Comparison of ENCODE assay signal across 1 cellular context in genomic region chr9:131732636-131733340, GRCh38.
TF ChIP-seq lines count a peak whose summit lies in the region.

No MANE protein-coding gene starts in this region.

TF ChIP-seq in GM12878, 131 proteins besides CTCF, POLR2A, EP300 and RAD21 (continued from another document):
- TF ChIP-seq BRCA1 (IDR thresholded peaks at IDR 0.05; ENCODE audit: low read depth, low read length), result no peak
- no peak for TF ChIP-seq MYB (IDR thresholded peaks at IDR 0.05; ENCODE audit: borderline replicate concordance, low read depth, low read length)
- TF ChIP-seq SKIL (IDR thresholded peaks at IDR 0.05; ENCODE audit: low read depth, poor library complexity, severe bottlenecking), result no peak
- TF ChIP-seq CREM (IDR thresholded peaks at IDR 0.05; ENCODE audit: low read depth), result peak; percentile 29; the same call in 1 of the 2 replicates
- TF ChIP-seq SIN3A (IDR thresholded peaks at IDR 0.05; ENCODE audit: low read depth, low read length), result 0 out of 2 replicates have a peak, but pooled peaks have one; percentile 4
- TF ChIP-seq IKZF2 (IDR thresholded peaks at IDR 0.05), result peak; percentile 35 to 59; a peak in 3 of 4 replicates
- peak; percentile 35; the same call in 1 of the 2 replicates for TF ChIP-seq NKRF (conservative IDR thresholded peaks at IDR 0.05)
- TF ChIP-seq ZBTB4 (CRISPR knock-in tag; IDR thresholded peaks at IDR 0.05), result no peak
- no peak for TF ChIP-seq NR2C1 (IDR thresholded peaks at IDR 0.05)
- TF ChIP-seq MTA3 (IDR thresholded peaks at IDR 0.05; ENCODE audit: borderline replicate concordance, low read length), result no peak
- no peak for TF ChIP-seq BCL3 (IDR thresholded peaks at IDR 0.05; ENCODE audit: borderline replicate concordance, insufficient read depth, low read depth, low read length, poor library complexity, severe bottlenecking)
- TF ChIP-seq BCL11A (IDR thresholded peaks at IDR 0.05; ENCODE audit: low read depth, low read length), result peak; percentile 73; the same call in 1 of the 2 replicates
- peak; percentile 17; the same call in 1 of the 2 replicates for TF ChIP-seq MLLT1 (IDR thresholded peaks at IDR 0.05)
- no peak for TF ChIP-seq TCF3 (IDR thresholded peaks at IDR 0.05; ENCODE audit: borderline replicate concordance, insufficient read depth, low read depth, low read length)
- no peak for TF ChIP-seq CHD4 (IDR thresholded peaks at IDR 0.05)
- no peak for TF ChIP-seq CHD1 (IDR thresholded peaks at IDR 0.05; ENCODE audit: low read depth, low read length)
- TF ChIP-seq ZNF217 (IDR thresholded peaks at IDR 0.05), result no peak
- TF ChIP-seq ATF7 (IDR thresholded peaks at IDR 0.05; ENCODE audit: low read depth), result peak; percentile 83
- peak; percentile 45 for TF ChIP-seq IKZF1 (conservative IDR thresholded peaks at IDR 0.05)
- peak; percentile 60 for TF ChIP-seq MXI1 (IDR thresholded peaks at IDR 0.05; ENCODE audit: low read depth, low read length)
- no peak for TF ChIP-seq NR2F1 (conservative IDR thresholded peaks at IDR 0.05)
- no peak for TF ChIP-seq PAX8 (IDR thresholded peaks at IDR 0.05)
- 0 out of 2 replicates have a peak, but pooled peaks have one; percentile 30 for TF ChIP-seq TAF1 (IDR thresholded peaks at IDR 0.05; ENCODE audit: borderline replicate concordance, low read depth, low read length)
- no peak for TF ChIP-seq NR2C2 (IDR thresholded peaks at IDR 0.05; ENCODE audit: borderline replicate concordance, control insufficient read depth, insufficient read length, low read depth)
- no peak for TF ChIP-seq NRF1 (conservative IDR thresholded peaks at IDR 0.05; ENCODE audit: low read depth, low read length)
- no peak for TF ChIP-seq SREBF1 (IDR thresholded peaks at IDR 0.05; ENCODE audit: low read length)
- no peak for TF ChIP-seq HDAC2 (IDR thresholded peaks at IDR 0.05)
- no peak for TF ChIP-seq ZNF384 (IDR thresholded peaks at IDR 0.05; ENCODE audit: borderline replicate concordance, low read depth, low read length)
- no peak for TF ChIP-seq NFIC (IDR thresholded peaks at IDR 0.05; ENCODE audit: low read depth, low read length)
- TF ChIP-seq BHLHE40 (IDR thresholded peaks at IDR 0.05; ENCODE audit: borderline replicate concordance in 1 of 2, low read depth in 2 of 2, low read length in 1 of 2), result peak; percentile 70 to 88
- TF ChIP-seq IRF5 (IDR thresholded peaks at IDR 0.05; ENCODE audit: borderline replicate concordance), result no peak
- TF ChIP-seq EED (IDR thresholded peaks at IDR 0.05; ENCODE audit: low read depth), result no peak
- peak; percentile 86; the same call in 1 of the 3 replicates for TF ChIP-seq POU2F2 (IDR thresholded peaks at IDR 0.05; ENCODE audit: borderline replicate concordance, low read depth, low read length)
- no peak for TF ChIP-seq PBX3 (IDR thresholded peaks at IDR 0.05; ENCODE audit: insufficient replicate concordance, low read depth, low read length)
- no peak for TF ChIP-seq CBX3 (IDR thresholded peaks at IDR 0.05; ENCODE audit: borderline replicate concordance, low read depth)
- TF ChIP-seq MAX (IDR thresholded peaks at IDR 0.05; ENCODE audit: low read depth, low read length), result 0 out of 2 replicates have a peak, but pooled peaks have one; percentile 42
- TF ChIP-seq ELK1 (IDR thresholded peaks at IDR 0.05; ENCODE audit: low read depth, low read length), result no peak
- TF ChIP-seq MEF2A (IDR thresholded peaks at IDR 0.05; ENCODE audit: insufficient read depth, low read depth, low read length), result no peak
- no peak for TF ChIP-seq SMC3 (IDR thresholded peaks at IDR 0.05; ENCODE audit: borderline replicate concordance, low read length)
- no peak for TF ChIP-seq PML (IDR thresholded peaks at IDR 0.05; ENCODE audit: low read length)
- no peak for TF ChIP-seq KDM1A (IDR thresholded peaks at IDR 0.05; ENCODE audit: borderline replicate concordance)
- no peak for TF ChIP-seq RELA (IDR thresholded peaks at IDR 0.05; ENCODE audit: borderline replicate concordance, partially characterized antibody)
